ENCODE assay signal across 21 cellular contexts in genomic region chr12:84791444-84791843, GRCh38.
DNase-seq lines count a peak whose midpoint lies in the region; ATAC-seq, FAIRE-seq and TF ChIP-seq lines count a peak whose summit lies in the region.
"Had no signal": no experiment of that assay in that cellular context is flagged by ENCODE, and none has a peak within 500 bp of the region (broad histone marks: within the 10 kb centered on the region; RNA-seq: fewer than 3 reads in every experiment).

No MANE protein-coding gene starts in this region.

- H3K4me1 ChIP-seq in HCT116 (ENCODE audit: control insufficient read depth in 1 of 2, insufficient read depth in 2 of 2, low read length in 2 of 2), result no peaks in the 10 kb centered on the region
- H3K4me1 ChIP-seq in adipocyte (ENCODE audit: control insufficient read depth, insufficient read depth, low read length), result peaks cover 6% of the 10 kb centered on the region
- peaks cover 15% of the 10 kb centered on the region for H3K4me1 ChIP-seq in keratinocyte (ENCODE audit: control insufficient read depth, extremely low read depth, insufficient read depth, low read length)
- H3K4me1 ChIP-seq: A549, Caco-2 had no signal

- H4K20me1 ChIP-seq in HCT116 (ENCODE audit: insufficient read depth), result no peaks in the 10 kb centered on the region
- H4K20me1 ChIP-seq in keratinocyte (ENCODE audit: control insufficient read depth, extremely low read depth, insufficient read depth, low read length), result no peaks in the 10 kb centered on the region

- BruUV-seq in HCT116 (replicated peaks; lab: Mats Ljungman, UMichigan), result no TSS peak

- DNase-seq in EH (ENCODE audit: low read depth) (peak; percentile 67), HCT116 (ENCODE audit: low read depth, low spot score) (no peak), adipocyte (ENCODE audit: low read depth) (peak; percentile 18), keratinocyte (ENCODE audit: low read depth, low spot score) (no peak), NCI-H2171 treated with DMSO at 0.1 percent for 48 hours (lab: John Stamatoyannopoulos, UW) (no peak), NCI-H345 (lab: John Stamatoyannopoulos, UW) (no peak), NCI-H1417 (lab: John Stamatoyannopoulos, UW) (no peak), NCI-H2029 treated with DMSO at 0.1 percent for 48 hours (lab: John Stamatoyannopoulos, UW) (no peak)
- DNase-seq: AML-193; Caco-2; CD4-positive, alpha-beta T cell; DMS79 treated with DMSO at 0.1 percent for 48 hours; H7 had no signal

- no peak for TF ChIP-seq CTCF in HCT116 (IDR thresholded peaks at IDR 0.05 in 2 of 3, conservative IDR thresholded peaks at IDR 0.05 in 1 of 3; ENCODE audit: borderline replicate concordance in 1 of 3, insufficient read depth in 1 of 3, low read depth in 2 of 3, low read length in 2 of 3)
- TF ChIP-seq CTCF in keratinocyte (optimal IDR thresholded peaks at IDR 0.05 in 1 of 3, IDR thresholded peaks at IDR 0.05 in 1 of 3, conservative IDR thresholded peaks at IDR 0.05 in 1 of 3; ENCODE audit: extremely low read depth in 1 of 3, insufficient read depth in 2 of 3, low read length in 3 of 3), result no peak

- no peak for ATAC-seq in HCT116
- ATAC-seq: A549, GM23338 had no signal

- no peaks in the 10 kb centered on the region for H3K27me3 ChIP-seq in HCT116 (ENCODE audit: insufficient read depth, low read length)
- no peaks in the 10 kb centered on the region for H3K27me3 ChIP-seq in adipocyte (replicated peaks; ENCODE audit: control insufficient read depth, insufficient read depth, low read length)
- H3K27me3 ChIP-seq in keratinocyte (ENCODE audit: control insufficient read depth, extremely low read depth, insufficient read depth, low read length), result no peaks in the 10 kb centered on the region

- FAIRE-seq in keratinocyte (lab: Jason Lieb, UNC), result no peak
- FAIRE-seq: A549, D721Med, G401.6, GM12891, GM19239 had no signal

- dilution Hi-C loops in keratinocyte (cut with MboI; ENCODE audit: extremely low pct_ligation_motif_present, low sequenced_read_pairs), result no loop called here

- no peaks in the 10 kb centered on the region; the same call in 1 of the 2 replicates for H3K9me2 ChIP-seq in HCT116 (ENCODE audit: insufficient read depth)

- POLR2A ChIA-PET in HCT116 (lab: Charles Lee), result no interaction called here

- H3K9me3 ChIP-seq in HCT116 (ENCODE audit: control insufficient read depth in 1 of 2, insufficient read depth in 1 of 2, low read depth in 1 of 2, low read length in 2 of 2) (no peaks in the 10 kb centered on the region), adipocyte (ENCODE audit: control insufficient read depth, low read length) (no peaks in the 10 kb centered on the region), keratinocyte (ENCODE audit: control insufficient read depth, low read depth, low read length) (no peaks in the 10 kb centered on the region)
- H3K9me3 ChIP-seq: A549, Caco-2 had no signal

- H3K36me3 ChIP-seq in HCT116 (ENCODE audit: control insufficient read depth in 1 of 2, insufficient read depth in 2 of 2, low read length in 2 of 2) (no peaks in the 10 kb centered on the region), adipocyte (ENCODE audit: control insufficient read depth, insufficient read depth, low read length, severe bottlenecking) (no peaks in the 10 kb centered on the region), keratinocyte (ENCODE audit: control insufficient read depth in 2 of 2, extremely low read depth in 1 of 2, insufficient read depth in 2 of 2, low read length in 2 of 2) (no peaks in the 10 kb centered on the region)

- H3K79me2 ChIP-seq in HCT116 (ENCODE audit: insufficient read depth, low read length), result no peaks in the 10 kb centered on the region
- H3K79me2 ChIP-seq in keratinocyte (ENCODE audit: control insufficient read depth, insufficient read depth, low read length), result no peaks in the 10 kb centered on the region

- CTCF ChIA-PET in HCT116 (lab: Charles Lee), result no interaction called here

- TF ChIP-seq POLR2A in HCT116 (IDR thresholded peaks at IDR 0.05; ENCODE audit: borderline replicate concordance, extremely low read depth, insufficient read depth, insufficient read length), result no peak

- H3K9ac ChIP-seq in HCT116 (ENCODE audit: low read length), result no peak overlapping the region
- no peak overlapping the region for H3K9ac ChIP-seq in adipocyte (ENCODE audit: low read length)
- no peak overlapping the region for H3K9ac ChIP-seq in keratinocyte (ENCODE audit: control insufficient read depth, extremely low read depth, insufficient read depth, low read length)

- H3K4me3 ChIP-seq in HCT116 (replicated peaks in 1 of 2; ENCODE audit: low read depth in 1 of 2, low read length in 2 of 2) (no peak overlapping the region), adipocyte (ENCODE audit: low read length) (no peak overlapping the region), keratinocyte (ENCODE audit: control insufficient read depth in 2 of 3, extremely low read depth in 1 of 3, insufficient read depth in 2 of 3, low read depth in 1 of 3, low read length in 3 of 3) (no peak overlapping the region)
- H3K4me3 ChIP-seq: A549, GM23338 had no signal

- RAD21 ChIA-PET in HCT116 (lab: Charles Lee; ENCODE audit: low non-redundant PET in 1 of 2, low total read pairs in 2 of 2, uncharacterized antibody in 2 of 2, unreplicated experiment in 2 of 2), result no interaction called here

- no peaks in the 10 kb centered on the region for H3K9me1 ChIP-seq in keratinocyte (ENCODE audit: control insufficient read depth, extremely low read depth, insufficient read depth, low read length)

- intact Hi-C loops in HCT116 (cut with micrococcal nuclease), result no loop called here

- no peak for TF ChIP-seq RAD21 in HCT116 (IDR thresholded peaks at IDR 0.05; ENCODE audit: low read depth)

- no peak overlapping the region for H3K27ac ChIP-seq in HCT116 (ENCODE audit: low read depth, low read length)
- no peak overlapping the region for H3K27ac ChIP-seq in keratinocyte (ENCODE audit: control insufficient read depth, insufficient read depth, low read length)
- H3K27ac ChIP-seq: 22Rv1, A549, C4-2B had no signal

- H2AFZ ChIP-seq in HCT116 (ENCODE audit: low read depth, low read length, poor library complexity, severe bottlenecking) (peak overlapping the region; percentile 32), keratinocyte (ENCODE audit: control insufficient read depth, low read length) (peak overlapping the region; percentile 39)
- H2AFZ ChIP-seq: GM23338 had no signal

- H3K4me2 ChIP-seq in HCT116 (ENCODE audit: low read length) (no peak overlapping the region), keratinocyte (ENCODE audit: control insufficient read depth, extremely low read depth, insufficient read depth, low read depth, low read length) (no peak overlapping the region)
- H3K4me2 ChIP-seq: A549, GM23338 had no signal

TF ChIP-seq in HCT116, 20 proteins besides CTCF, POLR2A, EP300 and RAD21:
- TF ChIP-seq CBX3 (IDR thresholded peaks at IDR 0.05; ENCODE audit: low read depth) (no peak), YY1 (IDR thresholded peaks at IDR 0.05; ENCODE audit: extremely low read depth, insufficient replicate concordance, low read depth, low read length) (no peak), ZFX (IDR thresholded peaks at IDR 0.05) (no peak), SIN3A (IDR thresholded peaks at IDR 0.05; ENCODE audit: low read depth) (no peak), EZH2phosphoT487 (IDR thresholded peaks at IDR 0.05; ENCODE audit: borderline replicate concordance) (no peak), ZNF274 (IDR thresholded peaks at IDR 0.05; ENCODE audit: low read depth, low read length) (no peak), TCF7L2 (IDR thresholded peaks at IDR 0.05; ENCODE audit: borderline replicate concordance, extremely low read depth, insufficient read depth, insufficient read length) (no peak), SRF (IDR thresholded peaks at IDR 0.05; ENCODE audit: low read depth) (no peak), ATF3 (IDR thresholded peaks at IDR 0.05) (no peak), POLR2AphosphoS5 (IDR thresholded peaks at IDR 0.05; ENCODE audit: low read depth, low read length) (no peak), EZH2 (IDR thresholded peaks at IDR 0.05) (no peak), SP1 (IDR thresholded peaks at IDR 0.05; ENCODE audit: low read depth) (no peak), EGR1 (IDR thresholded peaks at IDR 0.05; ENCODE audit: low read depth) (no peak)
- TF ChIP-seq, protein P1, sequence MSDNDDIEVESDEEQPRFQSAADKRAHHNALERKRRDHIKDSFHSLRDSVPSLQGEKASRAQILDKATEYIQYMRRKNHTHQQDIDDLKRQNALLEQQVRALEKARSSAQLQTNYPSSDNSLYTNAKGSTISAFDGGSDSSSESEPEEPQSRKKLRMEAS (IDR thresholded peaks at IDR 0.05), result no peak
- TF ChIP-seq, protein P2, sequence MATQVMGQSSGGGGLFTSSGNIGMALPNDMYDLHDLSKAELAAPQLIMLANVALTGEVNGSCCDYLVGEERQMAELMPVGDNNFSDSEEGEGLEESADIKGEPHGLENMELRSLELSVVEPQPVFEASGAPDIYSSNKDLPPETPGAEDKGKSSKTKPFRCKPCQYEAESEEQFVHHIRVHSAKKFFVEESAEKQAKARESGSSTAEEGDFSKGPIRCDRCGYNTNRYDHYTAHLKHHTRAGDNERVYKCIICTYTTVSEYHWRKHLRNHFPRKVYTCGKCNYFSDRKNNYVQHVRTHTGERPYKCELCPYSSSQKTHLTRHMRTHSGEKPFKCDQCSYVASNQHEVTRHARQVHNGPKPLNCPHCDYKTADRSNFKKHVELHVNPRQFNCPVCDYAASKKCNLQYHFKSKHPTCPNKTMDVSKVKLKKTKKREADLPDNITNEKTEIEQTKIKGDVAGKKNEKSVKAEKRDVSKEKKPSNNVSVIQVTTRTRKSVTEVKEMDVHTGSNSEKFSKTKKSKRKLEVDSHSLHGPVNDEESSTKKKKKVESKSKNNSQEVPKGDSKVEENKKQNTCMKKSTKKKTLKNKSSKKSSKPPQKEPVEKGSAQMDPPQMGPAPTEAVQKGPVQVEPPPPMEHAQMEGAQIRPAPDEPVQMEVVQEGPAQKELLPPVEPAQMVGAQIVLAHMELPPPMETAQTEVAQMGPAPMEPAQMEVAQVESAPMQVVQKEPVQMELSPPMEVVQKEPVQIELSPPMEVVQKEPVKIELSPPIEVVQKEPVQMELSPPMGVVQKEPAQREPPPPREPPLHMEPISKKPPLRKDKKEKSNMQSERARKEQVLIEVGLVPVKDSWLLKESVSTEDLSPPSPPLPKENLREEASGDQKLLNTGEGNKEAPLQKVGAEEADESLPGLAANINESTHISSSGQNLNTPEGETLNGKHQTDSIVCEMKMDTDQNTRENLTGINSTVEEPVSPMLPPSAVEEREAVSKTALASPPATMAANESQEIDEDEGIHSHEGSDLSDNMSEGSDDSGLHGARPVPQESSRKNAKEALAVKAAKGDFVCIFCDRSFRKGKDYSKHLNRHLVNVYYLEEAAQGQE (IDR thresholded peaks at IDR 0.05; ENCODE audit: low read depth), result no peak

Comparison
In these comparisons a context has a peak if more than half of its experiments do, and no peak if none do; other contexts are left out.
1. DNase-seq: peak in EH (single experiment) and adipocyte (single experiment); none in HCT116 (single experiment), keratinocyte (single experiment), NCI-H2171 treated with DMSO at 0.1 percent for 48 hours (single experiment), NCI-H345 (single experiment), NCI-H1417 (0 of 3) and NCI-H2029 treated with DMSO at 0.1 percent for 48 hours (single experiment).